Comparison of ENCODE assay signal across 28 cellular contexts in genomic region chr6:112535816-112536215, GRCh38.
"Had no signal": no experiment of that assay in that cellular context is flagged by ENCODE, and none has a peak within 500 bp of the region (broad histone marks: within the 10 kb centered on the region; RNA-seq: fewer than 3 reads in every experiment).

No MANE protein-coding gene starts in this region.

- H3K27me3 ChIP-seq: colonic mucosa, dorsolateral prefrontal cortex, esophagus muscularis mucosa, esophagus squamous epithelium, foreskin keratinocyte, gastrocnemius medialis, gastroesophageal sphincter, heart left ventricle, heart right ventricle had no signal

- H3K9me3 ChIP-seq: colonic mucosa, esophagus muscularis mucosa, esophagus squamous epithelium, gastrocnemius medialis, gastroesophageal sphincter had no signal

- FAIRE-seq: colon, endometrium, endothelial cell of umbilical vein, frontal cortex had no signal

- DNase-seq: colonic mucosa; cortex of kidney; dermis blood vessel endothelial cell; dorsolateral prefrontal cortex; effector CD4-positive, alpha-beta T cell; effector CD8-positive, alpha-beta T cell; effector memory CD4-positive, alpha-beta T cell; effector memory CD8-positive, alpha-beta T cell; endodermal cell; erythroblast; esophagus squamous epithelium; foreskin fibroblast; foreskin keratinocyte; foreskin melanocyte; gastrocnemius medialis; glutamatergic neuron; head of caudate nucleus; heart left ventricle; heart right ventricle had no signal

- H3K4me3 ChIP-seq: colonic mucosa, coronary artery, dorsolateral prefrontal cortex, esophagus muscularis mucosa, esophagus squamous epithelium, gastrocnemius medialis, gastroesophageal sphincter, heart left ventricle, heart right ventricle had no signal

- H3K4me1 ChIP-seq: colonic mucosa, esophagus squamous epithelium, foreskin keratinocyte, gastrocnemius medialis, gastroesophageal sphincter, heart left ventricle, heart right ventricle had no signal

- ATAC-seq: effector memory CD8-positive, alpha-beta T cell; esophagus mucosa; foreskin keratinocyte; gastrocnemius medialis; gastroesophageal sphincter; heart left ventricle; heart right ventricle had no signal

- H3K27ac ChIP-seq: colonic mucosa, coronary artery, dorsolateral prefrontal cortex, epithelial cell of prostate, esophagus muscularis mucosa, esophagus squamous epithelium, foreskin keratinocyte, gastrocnemius medialis, gastroesophageal sphincter, heart left ventricle, heart right ventricle had no signal

- H3K36me3 ChIP-seq: colonic mucosa, esophagus muscularis mucosa, esophagus squamous epithelium, gastrocnemius medialis, gastroesophageal sphincter, heart left ventricle, heart right ventricle had no signal
